In the genomic region with DNA sequence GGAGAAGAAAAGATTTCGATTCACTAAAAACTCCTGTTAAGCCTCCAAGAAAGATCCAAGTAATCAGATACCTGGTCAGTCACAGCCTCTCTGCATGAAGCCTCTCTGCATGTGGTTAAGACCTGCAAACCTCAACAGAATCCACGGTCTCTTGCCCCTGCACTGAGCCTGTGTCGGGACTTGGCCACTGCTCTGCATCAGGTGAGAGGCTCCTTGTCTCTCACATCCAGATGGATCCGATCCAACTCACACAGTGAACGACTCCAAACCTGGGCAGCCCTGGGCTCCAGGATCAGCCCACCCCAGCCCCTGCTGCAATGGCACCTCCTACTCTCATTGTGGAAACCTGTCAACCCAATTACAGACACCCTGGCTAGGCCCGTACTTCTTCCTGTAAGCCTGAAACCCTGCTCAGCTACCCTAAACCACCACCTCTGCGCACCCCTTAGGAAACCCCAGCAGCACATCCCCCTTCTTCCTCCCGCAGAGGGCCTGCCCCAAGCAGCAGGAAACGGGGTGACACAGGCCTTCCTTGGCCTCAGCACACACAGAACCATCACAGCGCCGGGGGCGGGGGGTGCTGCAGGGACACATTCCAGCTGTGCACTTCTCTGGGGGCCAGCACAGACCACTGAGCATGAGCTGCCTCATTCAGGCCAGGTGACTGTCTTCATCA, we compare ENCODE assay signal across 9 cellular contexts.
DNase-seq lines count a peak whose midpoint lies in the region; ATAC-seq and TF ChIP-seq lines count a peak whose summit lies in the region.
"Had no signal": no experiment of that assay in that cellular context is flagged by ENCODE, and none has a peak within 500 bp of the region (broad histone marks: within the 10 kb centered on the region; RNA-seq: fewer than 3 reads in every experiment).

No MANE protein-coding gene starts in this region.

- H3K9me3 ChIP-seq in iPS-15b (ENCODE audit: control insufficient read depth, insufficient read depth, low read length), result no peaks in the 10 kb centered on the region

- no peaks in the 10 kb centered on the region for H3K27me3 ChIP-seq in iPS-15b (ENCODE audit: control insufficient read depth, insufficient read depth, low read length)

- no peaks in the 10 kb centered on the region for H3K27me3 Mint-ChIP-seq in osteocyte (ENCODE audit: unreplicated experiment)

- H3K9ac ChIP-seq in iPS-15b (ENCODE audit: low read depth, low read length), result peak overlapping the region; percentile 17

- H3K36me3 Mint-ChIP-seq in osteocyte (ENCODE audit: unreplicated experiment), result peaks cover 4% of the 10 kb centered on the region

- no peak overlapping the region for H3K4me3 Mint-ChIP-seq in osteocyte (ENCODE audit: unreplicated experiment)

- no peak overlapping the region for H3K4me3 ChIP-seq in iPS-15b (ENCODE audit: low read depth, low read length)

- no peaks in the 10 kb centered on the region for H3K9me3 Mint-ChIP-seq in osteocyte (ENCODE audit: unreplicated experiment)

- peaks cover 24% of the 10 kb centered on the region for H3K4me1 ChIP-seq in iPS-15b (ENCODE audit: control insufficient read depth, insufficient read depth, low read length)

- no peak for TF ChIP-seq CTCF in osteocyte (IDR thresholded peaks at IDR 0.05)

- no peaks in the 10 kb centered on the region for H3K36me3 ChIP-seq in iPS-15b (ENCODE audit: control insufficient read depth, insufficient read depth, low read length)

- H3K4me1 Mint-ChIP-seq in osteocyte (ENCODE audit: unreplicated experiment), result peaks cover 65% of the 10 kb centered on the region

- no peak overlapping the region for H3K27ac Mint-ChIP-seq in osteocyte (ENCODE audit: unreplicated experiment)

- DNase-seq in activated CD8-positive, alpha-beta memory T cell treated with anti-CD3 and anti-CD28 coated beads for 1 hour (ENCODE audit: extremely low read depth in 1 of 2, low read depth in 1 of 2), result peak; percentile 49 to 57
- peak; percentile 64 for DNase-seq in stimulated activated CD8-positive, alpha-beta memory T cell treated with anti-CD3 and anti-CD28 coated beads, Interleukin-4, amount 100 ng/mL, for 24 hours (ENCODE audit: low read depth)
- no peak for DNase-seq in osteocyte (ENCODE audit: extremely low spot score, unreplicated experiment)
- no peak for DNase-seq in MV-4-11 (lab: John Stamatoyannopoulos, UW)
- DNase-seq in NCI-H345 (lab: John Stamatoyannopoulos, UW), result no peak
- DNase-seq: left cardiac atrium had no signal

- peak; percentile 46 for ATAC-seq in GM19023 (IDR thresholded peaks at IDR 0.05; ENCODE audit: unreplicated experiment)
- peak; percentile 45 for ATAC-seq in HG03280 (IDR thresholded peaks at IDR 0.05; ENCODE audit: unreplicated experiment)

Comparison
In these comparisons a context has a peak if more than half of its experiments do, and no peak if none do; other contexts are left out.
1. DNase-seq: peak in activated CD8-positive, alpha-beta memory T cell treated with anti-CD3 and anti-CD28 coated beads for 1 hour (2 of 2) and stimulated activated CD8-positive, alpha-beta memory T cell treated with anti-CD3 and anti-CD28 coated beads, Interleukin-4, amount 100 ng/mL, for 24 hours (single experiment); none in osteocyte (single experiment), MV-4-11 (single experiment) and NCI-H345 (single experiment).